In genomic region chr17:50076221-50076590, GRCh38 we compare ENCODE assay signal across 29 cellular contexts. TPM values are rescaled to one million over a fixed set of nuclear protein-coding genes. Genes with fewer than 3 reads are reported as not detected.
"Had no signal": no experiment of that assay in that cellular context is flagged by ENCODE, and none has a peak within 500 bp of the region (broad histone marks: within the 10 kb centered on the region; RNA-seq: fewer than 3 reads in every experiment).

No MANE protein-coding gene starts in this region.

- H3K9me3 Mint-ChIP-seq: activated CD4-positive, alpha-beta T cell treated with anti-CD3 and anti-CD28 coated beads, Interleukin-2, amount 10 ng/mL, durations not matched to agents 7 days and 5 days; activated naive CD4-positive, alpha-beta T cell treated with anti-CD3 and anti-CD28 coated beads, Interleukin-2, amount 50 U/mL, for 24 hours; activated T-cell treated with anti-CD3 and anti-CD28 coated beads, Interleukin-2, amount 50 U/mL, for 24 hours; activated T-helper 2 cell treated with anti-CD3 and anti-CD28 coated beads, Interferon-gamma antibody, Interleukin-2, Interleukin-4, amounts not matched to agents 10 μg/mL and 5 μg/mL and 100 μg/mL, durations not matched to agents 14 hours and 24 hours and 36 hours had no signal

- DNase-seq: activated CD4-positive, alpha-beta T cell treated with anti-CD3 and anti-CD28 coated beads for 36 hours; activated CD4-positive, alpha-beta T cell treated with anti-CD3 and anti-CD28 coated beads, Interleukin-2, amount 10 ng/mL, durations not matched to agents 7 days and 5 days; activated CD4-positive, alpha-beta T cell treated with anti-CD3 and anti-CD28 coated beads, Interleukin-2, amount 50 U/mL, for 48 hours; activated CD8-positive, alpha-beta T cell treated with anti-CD3 and anti-CD28 coated beads, Interleukin-2, amount 10 ng/mL, durations not matched to agents 7 days and 5 days; activated gamma-delta T cell; activated naive CD4-positive, alpha-beta T cell treated with Interleukin-2 at 50 U/mL for 16 hours; activated naive CD8-positive, alpha-beta T cell treated with anti-CD3 and anti-CD28 coated beads, Interleukin-2, amount 10 ng/mL, durations not matched to agents 7 days and 5 days; activated T-cell treated with anti-CD3 and anti-CD28 coated beads, Interleukin-2, amount 50 U/mL, for 24 hours; central memory CD4-positive, alpha-beta T cell; NCI-H1048; NCI-H1105 treated with DMSO at 0.1 percent for 48 hours; NCI-H1436; NCI-H1694; NCI-H1930; NCI-H2081 treated with DMSO at 0.1 percent for 48 hours; NCI-H226; PC-3; RPMI8226; SHP77; T1000 had no signal

- H3K4me1 ChIP-seq: Peyer's patch had no signal

- H3K36me3 ChIP-seq: SJCRH30 had no signal

- H3K27me3 Mint-ChIP-seq: activated CD4-positive, alpha-beta T cell treated with anti-CD3 and anti-CD28 coated beads for 36 hours; activated CD4-positive, alpha-beta T cell treated with anti-CD3 and anti-CD28 coated beads, Interleukin-2, amount 10 ng/mL, durations not matched to agents 7 days and 5 days; activated naive CD4-positive, alpha-beta T cell treated with anti-CD3 and anti-CD28 coated beads, Interleukin-2, amount 50 U/mL, for 24 hours; activated naive CD8-positive, alpha-beta T cell treated with anti-CD3 and anti-CD28 coated beads, Interleukin-2, amount 10 ng/mL, durations not matched to agents 7 days and 5 days; activated T-cell treated with anti-CD3 and anti-CD28 coated beads, Interleukin-2, amount 50 U/mL, for 24 hours had no signal

- H3K4me3 ChIP-seq: K562, Peyer's patch, SJCRH30, SK-N-MC had no signal

- H3K4me1 Mint-ChIP-seq: activated CD4-positive, alpha-beta T cell treated with anti-CD3 and anti-CD28 coated beads for 36 hours; activated naive CD4-positive, alpha-beta T cell treated with anti-CD3 and anti-CD28 coated beads, Interleukin-2, amount 50 U/mL, for 24 hours had no signal

- H3K27me3 ChIP-seq: Peyer's patch, SJCRH30 had no signal

- H3K27ac ChIP-seq: Peyer's patch, SJCRH30, SK-N-MC had no signal

- H3K27ac Mint-ChIP-seq: activated CD4-positive, alpha-beta T cell treated with anti-CD3 and anti-CD28 coated beads for 36 hours; activated CD4-positive, alpha-beta T cell treated with anti-CD3 and anti-CD28 coated beads, Interleukin-2, amount 10 ng/mL, durations not matched to agents 7 days and 5 days; activated CD8-positive, alpha-beta T cell treated with anti-CD3 and anti-CD28 coated beads, Interleukin-2, amount 10 ng/mL, durations not matched to agents 7 days and 5 days; activated naive CD4-positive, alpha-beta T cell treated with anti-CD3 and anti-CD28 coated beads, Interleukin-2, amount 50 U/mL, for 24 hours; activated naive CD8-positive, alpha-beta T cell treated with anti-CD3 and anti-CD28 coated beads, Interleukin-2, amount 10 ng/mL, durations not matched to agents 7 days and 5 days; activated T-cell treated with anti-CD3 and anti-CD28 coated beads, Interleukin-2, amount 50 U/mL, for 24 hours; activated T-helper 2 cell treated with anti-CD3 and anti-CD28 coated beads, Interferon-gamma antibody, Interleukin-2, Interleukin-4, amounts not matched to agents 10 μg/mL and 5 μg/mL and 100 μg/mL, durations not matched to agents 14 hours and 24 hours and 36 hours; brain had no signal

- H3K4me3 Mint-ChIP-seq: activated CD4-positive, alpha-beta T cell treated with anti-CD3 and anti-CD28 coated beads for 36 hours; activated CD4-positive, alpha-beta T cell treated with anti-CD3 and anti-CD28 coated beads, Interleukin-2, amount 10 ng/mL, durations not matched to agents 7 days and 5 days; activated CD8-positive, alpha-beta T cell treated with anti-CD3 and anti-CD28 coated beads, Interleukin-2, amount 10 ng/mL, durations not matched to agents 7 days and 5 days; activated naive CD4-positive, alpha-beta T cell treated with anti-CD3 and anti-CD28 coated beads, Interleukin-2, amount 50 U/mL, for 24 hours; activated naive CD8-positive, alpha-beta T cell treated with anti-CD3 and anti-CD28 coated beads, Interleukin-2, amount 10 ng/mL, durations not matched to agents 7 days and 5 days; activated T-cell treated with anti-CD3 and anti-CD28 coated beads, Interleukin-2, amount 50 U/mL, for 24 hours; brain had no signal

- ATAC-seq: activated CD4-positive, alpha-beta T cell treated with anti-CD3 and anti-CD28 coated beads for 36 hours; activated CD4-positive, CD25-positive, alpha-beta regulatory T cell treated with anti-CD3 and anti-CD28 coated beads, Interleukin-2, amount 50 U/mL, for 24 hours; activated CD8-positive, alpha-beta T cell treated with anti-CD3 and anti-CD28 coated beads, Interleukin-2, amount 10 ng/mL, durations not matched to agents 7 days and 5 days; PC-3 had no signal

- H3K9me3 ChIP-seq: Peyer's patch, SJCRH30 had no signal

RNA-seq across cellular contexts. Expression of gene SAMD14, which starts 53.8 kb away (rescaled TPM):
- total RNA-seq: NCI-H460 had no signal
